In the genomic region with DNA sequence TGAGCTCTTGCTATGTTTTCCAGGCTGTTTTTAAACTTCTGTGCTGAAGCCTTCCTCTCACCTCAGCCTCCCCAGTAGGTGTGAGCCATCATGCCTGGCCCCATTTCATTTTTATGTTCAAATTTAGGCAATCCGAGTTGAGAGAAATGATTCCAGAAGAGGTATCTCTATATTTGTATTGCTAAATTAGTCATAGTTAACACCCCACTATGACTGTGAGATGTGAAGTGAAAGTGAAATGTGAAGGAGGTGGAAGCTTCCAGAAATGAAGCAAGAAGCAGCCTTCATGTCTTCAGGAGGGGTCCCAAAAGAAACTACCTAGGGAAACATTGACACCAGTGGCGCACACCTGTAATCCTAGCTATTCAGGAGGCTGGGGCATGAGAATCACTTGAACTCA, we compare ENCODE assay signal across 14 cellular contexts. TPM values are rescaled to one million over a fixed set of nuclear protein-coding genes. Genes with fewer than 3 reads are reported as not detected.
DNase-seq lines count a peak whose midpoint lies in the region; ATAC-seq and TF ChIP-seq lines count a peak whose summit lies in the region.
"Had no signal": no experiment of that assay in that cellular context is flagged by ENCODE, and none has a peak within 500 bp of the region (broad histone marks: within the 10 kb centered on the region; RNA-seq: fewer than 3 reads in every experiment).

No MANE protein-coding gene starts in this region.

- ATAC-seq in GM19328 (IDR thresholded peaks at IDR 0.05; ENCODE audit: unreplicated experiment) (peak; percentile 56), HG03175 (IDR thresholded peaks at IDR 0.05; ENCODE audit: unreplicated experiment) (peak; percentile 75)
- ATAC-seq: activated CD8-positive, alpha-beta T cell treated with anti-CD3 and anti-CD28 coated beads, Interleukin-2, amount 10 ng/mL, durations not matched to agents 7 days and 5 days had no signal

- H3K4me2 ChIP-seq in H9 (ENCODE audit: insufficient read depth, insufficient read length, low read length) = no peak overlapping the region
- H3K4me2 ChIP-seq: smooth muscle cell had no signal

- no peaks in the 10 kb centered on the region for H3K9me3 ChIP-seq in H9 (ENCODE audit: control insufficient read depth, low read depth, low read length)

- H4K8ac ChIP-seq in H9 (replicated peaks; ENCODE audit: insufficient read length, low read depth, low read length) = no peak overlapping the region

- no peaks in the 10 kb centered on the region for H3K27me3 ChIP-seq in H9 (ENCODE audit: insufficient read depth, low read length)

- H4K20me1 ChIP-seq in H9 (ENCODE audit: control insufficient read depth, insufficient read depth, insufficient read length) = no peaks in the 10 kb centered on the region

- H2BK120ac ChIP-seq in H9 (ENCODE audit: low read depth, low read length, poor library complexity, severe bottlenecking) = no peak overlapping the region

- no peak overlapping the region for H3T11ph ChIP-seq in H9 (ENCODE audit: low read length)

- H4K91ac ChIP-seq in H9 (ENCODE audit: insufficient read length, low read depth, low read length) = no peak overlapping the region

- peaks cover 3% of the 10 kb centered on the region; the same call in 1 of the 2 replicates for H3K4me1 ChIP-seq in H9 (ENCODE audit: insufficient read depth, low read length)

- H3K18ac ChIP-seq in H9 (ENCODE audit: insufficient read length, low read depth, low read length) = no peak overlapping the region

- no peak overlapping the region for H2BK5ac ChIP-seq in H9 (ENCODE audit: insufficient read length, low read length)

- no peak overlapping the region for H3K14ac ChIP-seq in H9 (ENCODE audit: insufficient read depth, low read length)

- H3K56ac ChIP-seq in H9 (ENCODE audit: insufficient read length, low read depth, low read length) = no peak overlapping the region

- no peak for TF ChIP-seq CTCF in H9 (conservative IDR thresholded peaks at IDR 0.05)

- no peak overlapping the region for H2BK12ac ChIP-seq in H9 (ENCODE audit: insufficient read length, low read depth, low read length)

- no peak overlapping the region for H3K4ac ChIP-seq in H9 (ENCODE audit: low read depth, low read length)

- H3K27me3 Mint-ChIP-seq in H9 (ENCODE audit: low read depth) = no peaks in the 10 kb centered on the region

- no peak for DNase-seq in H9
- no peak for DNase-seq in kidney glomerular epithelial cell (lab: John Stamatoyannopoulos, UW)
- no peak for DNase-seq in NCI-H748 treated with DMSO at 0.1 percent for 48 hours (lab: John Stamatoyannopoulos, UW)
- DNase-seq in AML-193 (lab: John Stamatoyannopoulos, UW) = no peak
- no peak for DNase-seq in NCI-H2227 treated with DMSO at 0.1 percent for 48 hours (lab: John Stamatoyannopoulos, UW)
- DNase-seq: activated CD8-positive, alpha-beta T cell treated with anti-CD3 and anti-CD28 coated beads, Interleukin-2, amount 10 ng/mL, durations not matched to agents 7 days and 5 days; activated naive CD8-positive, alpha-beta T cell treated with anti-CD3 and anti-CD28 coated beads for 36 hours; Calu3; NCI-H1417 treated with DMSO at 0.1 percent for 48 hours had no signal

- H3K36me3 Mint-ChIP-seq in H9 (ENCODE audit: insufficient read depth in 1 of 3, low read depth in 3 of 3) = peaks cover 5 to 78% (median 65%) of the 10 kb centered on the region in 3 experiments
- H3K36me3 Mint-ChIP-seq: activated naive CD8-positive, alpha-beta T cell treated with anti-CD3 and anti-CD28 coated beads for 36 hours; natural killer cell treated with Interleukin-12 subunit alpha and Interleukin-12 subunit beta and Interleukin-15 and Interleukin-18, amount 100 ng/mL, for 72 hours had no signal

- H3K27ac Mint-ChIP-seq in H9 = peak overlapping the region in 2 of 3 experiments; percentile 65 to 97; a peak in 3 of 7 replicates
- H3K27ac Mint-ChIP-seq: activated CD8-positive, alpha-beta T cell treated with anti-CD3 and anti-CD28 coated beads, Interleukin-2, amount 10 ng/mL, durations not matched to agents 7 days and 5 days; activated naive CD8-positive, alpha-beta T cell treated with anti-CD3 and anti-CD28 coated beads for 36 hours; natural killer cell treated with Interleukin-12 subunit alpha and Interleukin-12 subunit beta and Interleukin-15 and Interleukin-18, amount 100 ng/mL, for 72 hours had no signal

- no peak overlapping the region for H4K5ac ChIP-seq in H9 (ENCODE audit: insufficient read length, low read depth, low read length)

- no peak overlapping the region for H3K9ac ChIP-seq in H9 (ENCODE audit: extremely low read depth, insufficient read length, low read length)

- no peaks in the 10 kb centered on the region for H3K23me2 ChIP-seq in H9 (ENCODE audit: insufficient read length, low read depth, low read length, poor library complexity, severe bottlenecking)

- H3K4me1 Mint-ChIP-seq in H9 = peaks cover 19 to 27% of the 10 kb centered on the region in 2 experiments
- H3K4me1 Mint-ChIP-seq: activated naive CD8-positive, alpha-beta T cell treated with anti-CD3 and anti-CD28 coated beads for 36 hours had no signal

- H3K79me2 ChIP-seq in H9 (ENCODE audit: insufficient read depth, low read length) = peaks cover 2% of the 10 kb centered on the region; the same call in 1 of the 2 replicates

- H2BK15ac ChIP-seq in H9 (ENCODE audit: low read depth, low read length) = no peak overlapping the region

- no peak overlapping the region for H3K4me3 Mint-ChIP-seq in H9
- H3K4me3 Mint-ChIP-seq: activated CD8-positive, alpha-beta T cell treated with anti-CD3 and anti-CD28 coated beads, Interleukin-2, amount 10 ng/mL, durations not matched to agents 7 days and 5 days; activated naive CD8-positive, alpha-beta T cell treated with anti-CD3 and anti-CD28 coated beads for 36 hours; natural killer cell treated with Interleukin-12 subunit alpha and Interleukin-12 subunit beta and Interleukin-15 and Interleukin-18, amount 100 ng/mL, for 72 hours had no signal

- no peak overlapping the region for H2AFZ ChIP-seq in H9 (ENCODE audit: low read length)

- H3K27ac ChIP-seq in H9 (ENCODE audit: insufficient read length, low read depth, low read length) = no peak overlapping the region

- H2BK20ac ChIP-seq in H9 (ENCODE audit: low read depth, low read length, poor library complexity, severe bottlenecking) = no peak overlapping the region

- H3K9me3 Mint-ChIP-seq in H9 = no peaks in the 10 kb centered on the region
- H3K9me3 Mint-ChIP-seq: activated naive CD8-positive, alpha-beta T cell treated with anti-CD3 and anti-CD28 coated beads for 36 hours; natural killer cell treated with Interleukin-12 subunit alpha and Interleukin-12 subunit beta and Interleukin-15 and Interleukin-18, amount 100 ng/mL, for 72 hours had no signal

- H3K23ac ChIP-seq in H9 (ENCODE audit: insufficient read length, low read depth, low read length) = no peak overlapping the region

- peaks cover 4% of the 10 kb centered on the region for H3K79me1 ChIP-seq in H9 (ENCODE audit: insufficient read depth, low read depth, low read length, poor library complexity, severe bottlenecking)

- WGBS in H9 (ENCODE audit: extremely low coverage, insufficient read length, low lambda C conversion rate) = no CpG with 5 or more reads among the region's 2 CpGs

- no peak overlapping the region for H2AK5ac ChIP-seq in H9 (ENCODE audit: insufficient read length, low read length)

RNA-seq across cellular contexts. Expression of gene APELA, which starts 17.7 kb away (rescaled TPM):
- total RNA-seq in H9 (2021) = 135 and 140 TPM in 2 replicates
- total RNA-seq: activated CD8-positive, alpha-beta T cell treated with anti-CD3 and anti-CD28 coated beads, Interleukin-2, amount 10 ng/mL, durations not matched to agents 7 days and 5 days; activated naive CD8-positive, alpha-beta T cell treated with anti-CD3 and anti-CD28 coated beads for 36 hours; Calu3; natural killer cell treated with Interleukin-12 subunit alpha and Interleukin-12 subunit beta and Interleukin-15 and Interleukin-18, amount 100 ng/mL, for 72 hours; T-helper 2 cell treated with Interferon-gamma antibody and Interleukin-4, amounts not matched to agents 100 ng/mL and 5 ng/mL, for 36 hours had no signal
